In the genomic region with DNA sequence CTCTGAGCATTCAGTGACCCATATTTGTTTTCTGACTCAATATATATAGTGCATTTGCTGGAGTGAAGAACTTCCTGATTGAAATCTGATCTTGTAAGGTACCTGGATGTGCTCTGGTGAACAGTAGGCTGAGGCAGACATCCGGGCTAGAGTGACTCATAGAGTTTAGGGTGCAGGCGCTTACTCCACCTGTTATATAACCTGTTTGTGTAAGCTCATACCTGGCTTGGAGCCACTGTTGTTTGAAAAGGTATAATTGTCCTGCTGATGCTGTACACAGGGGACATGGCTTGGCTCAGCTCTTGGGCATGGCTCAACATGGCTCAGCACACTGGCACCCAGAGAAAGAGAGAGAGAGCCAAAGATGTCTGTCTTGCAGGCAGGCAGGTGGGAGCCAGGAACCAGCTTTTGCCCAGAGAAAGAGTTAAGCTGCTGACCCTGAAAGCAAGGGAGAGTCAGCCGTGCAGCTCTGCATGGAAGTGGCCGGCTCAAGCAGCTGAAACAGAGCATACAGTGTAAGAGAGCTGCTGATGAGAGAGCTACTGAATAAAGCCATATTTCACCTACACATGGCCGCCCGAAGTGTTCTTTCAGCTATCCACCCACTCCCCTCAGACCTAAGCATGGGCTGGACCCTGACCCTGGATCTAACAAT, we compare ENCODE assay signal across 12 cellular contexts. TPM values are rescaled to one million over a fixed set of nuclear protein-coding genes. Genes with fewer than 3 reads are reported as not detected.
DNase-seq lines count a peak whose midpoint lies in the region; ATAC-seq and TF ChIP-seq lines count a peak whose summit lies in the region.
"Had no signal": no experiment of that assay in that cellular context is flagged by ENCODE, and none has a peak within 500 bp of the region (broad histone marks: within the 10 kb centered on the region; RNA-seq: fewer than 3 reads in every experiment).

No MANE protein-coding gene starts in this region.

- no peaks in the 10 kb centered on the region for H3K36me3 Mint-ChIP-seq in activated T-cell treated with anti-CD3 and anti-CD28 coated beads, Interleukin-2, amount 50 U/mL, for 24 hours (ENCODE audit: low read depth)

- WGBS in suprapubic skin: 60% methylated on average over 6 of the region's 6 CpGs

- no peak for TF ChIP-seq EP300 in suprapubic skin (IDR thresholded peaks at IDR 0.05)

- no peak overlapping the region for H3K4me3 Mint-ChIP-seq in activated T-cell treated with anti-CD3 and anti-CD28 coated beads, Interleukin-2, amount 50 U/mL, for 24 hours

- H3K9me3 ChIP-seq in suprapubic skin: no peaks in the 10 kb centered on the region

- H3K36me3 ChIP-seq in suprapubic skin: no peaks in the 10 kb centered on the region

- TF ChIP-seq CTCF in suprapubic skin (IDR thresholded peaks at IDR 0.05): no peak

- H3K4me1 ChIP-seq in suprapubic skin: peaks cover 2% of the 10 kb centered on the region

- H3K27me3 Mint-ChIP-seq in activated T-cell treated with anti-CD3 and anti-CD28 coated beads, Interleukin-2, amount 50 U/mL, for 24 hours: peaks cover 12% of the 10 kb centered on the region

- H3K4me3 ChIP-seq in suprapubic skin: no peak overlapping the region
- H3K4me3 ChIP-seq: coronary artery had no signal

- ATAC-seq in esophagus mucosa: peak; percentile 96

- no peak overlapping the region for H3K27ac Mint-ChIP-seq in activated T-cell treated with anti-CD3 and anti-CD28 coated beads, Interleukin-2, amount 50 U/mL, for 24 hours
- H3K27ac Mint-ChIP-seq: progenitor cell of endocrine pancreas had no signal

- peaks cover 3% of the 10 kb centered on the region for H3K27me3 ChIP-seq in suprapubic skin

- peaks cover 5% of the 10 kb centered on the region for H3K9me3 Mint-ChIP-seq in activated T-cell treated with anti-CD3 and anti-CD28 coated beads, Interleukin-2, amount 50 U/mL, for 24 hours

- no peak for TF ChIP-seq POLR2A in suprapubic skin (IDR thresholded peaks at IDR 0.05)

- H3K4me1 Mint-ChIP-seq in activated T-cell treated with anti-CD3 and anti-CD28 coated beads, Interleukin-2, amount 50 U/mL, for 24 hours (ENCODE audit: low read depth): peaks cover 8% of the 10 kb centered on the region

- H3K27ac ChIP-seq in suprapubic skin (peak overlapping the region; percentile 79), caudate nucleus (ENCODE audit: low read depth, low read length) (no peak overlapping the region)
- H3K27ac ChIP-seq: coronary artery had no signal

- DNase-seq in SIG-M5 treated with dmso at 0.1 percent for 504 hours (lab: John Stamatoyannopoulos, UW; ENCODE audit: unreplicated experiment): peak; percentile 95
- no peak for DNase-seq in SIG-M5 (lab: John Stamatoyannopoulos, UW)
- peak; percentile 28 for DNase-seq in NCI-H748 treated with DMSO at 0.1 percent for 48 hours (lab: John Stamatoyannopoulos, UW)
- DNase-seq in suprapubic skin (ENCODE audit: low spot score in 2 of 2): no peak
- DNase-seq in caudate nucleus (lab: John Stamatoyannopoulos, UW): no peak
- DNase-seq in stimulated activated CD4-positive, alpha-beta T cell treated with anti-CD3 and anti-CD28 coated beads, Interleukin-12 subunit alpha, Interleukin-12 subunit beta, amount 100 ng/mL, for 4 hours: no peak
- DNase-seq in activated T-cell treated with anti-CD3 and anti-CD28 coated beads, Interleukin-2, amount 50 U/mL, for 24 hours: no peak
- DNase-seq: ACHN had no signal

RNA-seq across cellular contexts. Expression of a gene that starts 43.2 kb away (rescaled TPM):
- 0.84 TPM for total RNA-seq in esophagus mucosa
- total RNA-seq in suprapubic skin: 10 to 100 TPM in 1 of 4 donors, 1 to 10 TPM in 3; 1.8 to 11.7 (median 3.6) TPM
- total RNA-seq: progenitor cell of endocrine pancreas, SK-MEL-5 had no signal

RNA-seq across cellular contexts. Expression of a gene that starts 46.9 kb away (rescaled TPM):
- total RNA-seq in esophagus mucosa: 14.3 TPM
- 10 to 100 TPM; 10.4 to 46.2 (median 19.3) TPM for total RNA-seq in suprapubic skin

Comparison
In these comparisons a context has a peak if more than half of its experiments do, and no peak if none do; other contexts are left out.
1. DNase-seq: peak in SIG-M5 treated with dmso at 0.1 percent for 504 hours (single experiment) and NCI-H748 treated with DMSO at 0.1 percent for 48 hours (single experiment); none in SIG-M5 (single experiment), suprapubic skin (0 of 2), caudate nucleus (0 of 61), stimulated activated CD4-positive, alpha-beta T cell treated with anti-CD3 and anti-CD28 coated beads, Interleukin-12 subunit alpha, Interleukin-12 subunit beta, amount 100 ng/mL, for 4 hours (single experiment) and activated T-cell treated with anti-CD3 and anti-CD28 coated beads, Interleukin-2, amount 50 U/mL, for 24 hours (single experiment).